In genomic region chr9:114445616-114446015, GRCh38 we compare ENCODE assay signal across 17 cellular contexts.
"Had no signal": no experiment of that assay in that cellular context is flagged by ENCODE, and none has a peak within 500 bp of the region (broad histone marks: within the 10 kb centered on the region; RNA-seq: fewer than 3 reads in every experiment).

No MANE protein-coding gene starts in this region.

- H3K27ac Mint-ChIP-seq: activated T-helper 17 cell treated with anti-CD3 and anti-CD28 coated beads, Interleukin-2, amount 50 U/mL, for 72 hours; natural killer cell treated with Interleukin-12 subunit alpha and Interleukin-12 subunit beta and Interleukin-15 and Interleukin-18, amount 100 ng/mL, for 72 hours; progenitor cell of endocrine pancreas; stimulated activated naive CD8-positive, alpha-beta T cell treated with anti-CD3 and anti-CD28 coated beads, Interleukin-15, Interleukin-2, amounts not matched to agents 100 ng/mL and 50 ng/mL, for 24 hours; T-helper 1 cell treated with Interleukin-12 subunit alpha and Interleukin-12 subunit beta and Interleukin-4 antibody, amounts not matched to agents 30 μg/mL and 1 μg/mL, for 36 hours had no signal

- H3K4me3 Mint-ChIP-seq: activated T-helper 17 cell treated with anti-CD3 and anti-CD28 coated beads, Interleukin-2, amount 50 U/mL, for 72 hours; natural killer cell treated with Interleukin-12 subunit alpha and Interleukin-12 subunit beta and Interleukin-15 and Interleukin-18, amount 100 ng/mL, for 72 hours; stimulated activated naive CD8-positive, alpha-beta T cell treated with anti-CD3 and anti-CD28 coated beads, Interleukin-15, Interleukin-2, amounts not matched to agents 100 ng/mL and 50 ng/mL, for 24 hours; T-helper 1 cell treated with Interleukin-12 subunit alpha and Interleukin-12 subunit beta and Interleukin-4 antibody, amounts not matched to agents 30 μg/mL and 1 μg/mL, for 36 hours had no signal

- H3K36me3 ChIP-seq: cardiac muscle cell, esophagus muscularis mucosa, left ventricle myocardium inferior, thoracic aorta, WERI-Rb-1 had no signal

- H3K9me3 ChIP-seq: esophagus muscularis mucosa, left ventricle myocardium inferior, thoracic aorta had no signal

- DNase-seq: activated CD4-positive, alpha-beta T cell treated with anti-CD3 and anti-CD28 coated beads, Interleukin-2, amount 50 U/mL, for 48 hours; activated naive CD4-positive, alpha-beta T cell treated with Interleukin-2 at 50 U/mL for 16 hours; kidney; left ventricle myocardium inferior; mesendoderm; right cardiac atrium; stimulated activated CD4-positive, alpha-beta T cell treated with anti-CD3 and anti-CD28 coated beads, Interleukin-4, amount 100 ng/mL, for 4 hours; WERI-Rb-1 had no signal

- H3K9me3 Mint-ChIP-seq: natural killer cell treated with Interleukin-12 subunit alpha and Interleukin-12 subunit beta and Interleukin-15 and Interleukin-18, amount 100 ng/mL, for 72 hours; stimulated activated naive CD8-positive, alpha-beta T cell treated with anti-CD3 and anti-CD28 coated beads, Interleukin-15, Interleukin-2, amounts not matched to agents 100 ng/mL and 50 ng/mL, for 24 hours; T-helper 1 cell treated with Interleukin-12 subunit alpha and Interleukin-12 subunit beta and Interleukin-4 antibody, amounts not matched to agents 30 μg/mL and 1 μg/mL, for 36 hours had no signal

- H3K4me3 ChIP-seq: cardiac muscle cell, esophagus muscularis mucosa, left ventricle myocardium inferior, smooth muscle cell, thoracic aorta had no signal

- H3K27me3 ChIP-seq: cardiac muscle cell, esophagus muscularis mucosa had no signal

- H3K36me3 Mint-ChIP-seq: natural killer cell treated with Interleukin-12 subunit alpha and Interleukin-12 subunit beta and Interleukin-15 and Interleukin-18, amount 100 ng/mL, for 72 hours had no signal

- H3K27ac ChIP-seq: cardiac muscle cell, esophagus muscularis mucosa, left ventricle myocardium inferior, thoracic aorta, WERI-Rb-1 had no signal

- H3K4me1 ChIP-seq: esophagus muscularis mucosa, left ventricle myocardium inferior had no signal

- H3K27me3 Mint-ChIP-seq: activated T-helper 17 cell treated with anti-CD3 and anti-CD28 coated beads, Interleukin-2, amount 50 U/mL, for 72 hours; natural killer cell treated with Interleukin-12 subunit alpha and Interleukin-12 subunit beta and Interleukin-15 and Interleukin-18, amount 100 ng/mL, for 72 hours; progenitor cell of endocrine pancreas; stimulated activated naive CD8-positive, alpha-beta T cell treated with anti-CD3 and anti-CD28 coated beads, Interleukin-15, Interleukin-2, amounts not matched to agents 100 ng/mL and 50 ng/mL, for 24 hours had no signal

- H3K4me2 ChIP-seq: smooth muscle cell had no signal
